In the genomic region with DNA sequence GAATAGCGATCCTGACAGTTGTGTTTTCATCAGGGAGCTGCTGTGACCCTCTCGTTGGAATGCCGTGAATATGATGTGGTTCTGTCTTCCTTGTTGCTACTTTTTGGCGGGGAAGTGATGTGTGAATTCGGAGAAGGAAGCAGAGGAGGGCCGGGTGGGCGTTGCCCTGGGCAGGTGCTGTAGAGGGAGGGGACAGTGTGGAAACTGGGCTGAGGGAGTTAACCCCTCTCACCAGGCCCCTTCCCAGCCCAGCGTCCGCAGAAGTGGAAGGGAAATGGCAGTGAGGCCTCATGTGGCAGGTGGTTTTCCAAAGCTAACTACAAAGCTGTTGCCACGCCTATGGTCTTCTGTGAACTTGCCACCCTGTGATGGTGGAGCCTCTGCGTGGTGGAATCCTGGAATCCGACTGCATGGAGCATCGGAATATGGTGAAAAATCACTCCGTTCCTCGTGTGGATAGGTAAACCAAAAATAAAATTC, we compare ENCODE assay signal across 14 cellular contexts.
DNase-seq lines count a peak whose midpoint lies in the region; ATAC-seq, FAIRE-seq and TF ChIP-seq lines count a peak whose summit lies in the region.
"Had no signal": no experiment of that assay in that cellular context is flagged by ENCODE, and none has a peak within 500 bp of the region (broad histone marks: within the 10 kb centered on the region; RNA-seq: fewer than 3 reads in every experiment).

No MANE protein-coding gene starts in this region.

- H3K27me3 Mint-ChIP-seq in GM23338 (ENCODE audit: insufficient read depth, low read depth, poor library complexity): peaks cover 8% of the 10 kb centered on the region
- peaks cover 6% of the 10 kb centered on the region for H3K27me3 Mint-ChIP-seq in activated CD4-positive, alpha-beta memory T cell treated with anti-CD3 and anti-CD28 coated beads for 36 hours

- H3K4me3 Mint-ChIP-seq in GM23338: no peak overlapping the region
- H3K4me3 Mint-ChIP-seq in activated CD4-positive, alpha-beta memory T cell treated with anti-CD3 and anti-CD28 coated beads for 36 hours: no peak overlapping the region
- H3K4me3 Mint-ChIP-seq: CD8-positive, alpha-beta memory T cell; H9 had no signal

- H3K4me1 ChIP-seq in cardiac muscle cell (ENCODE audit: low read depth): peaks cover 22% of the 10 kb centered on the region
- peaks cover 0 to 19% of the 10 kb centered on the region in 2 donors for H3K4me1 ChIP-seq in right atrium auricular region
- H3K4me1 ChIP-seq in GM23338 (ENCODE audit: insufficient read depth): peaks cover 29% of the 10 kb centered on the region
- H3K4me1 ChIP-seq in H1 (replicated peaks in 1 of 4; ENCODE audit: control insufficient read depth in 3 of 4, insufficient read depth in 4 of 4, low read length in 3 of 4): peaks cover 8 to 21% (median 18%) of the 10 kb centered on the region in 4 experiments
- peaks cover 15% of the 10 kb centered on the region for H3K4me1 ChIP-seq in mesendoderm (ENCODE audit: control insufficient read depth, low read depth, low read length)
- H3K4me1 ChIP-seq in tibial nerve: no peaks in the 10 kb centered on the region

- TF ChIP-seq CTCF in cardiac muscle cell (IDR thresholded peaks at IDR 0.05; ENCODE audit: low read depth, low read length): no peak
- TF ChIP-seq CTCF in right atrium auricular region (IDR thresholded peaks at IDR 0.05): no peak
- TF ChIP-seq CTCF in GM23338 (conservative IDR thresholded peaks at IDR 0.05; ENCODE audit: low read depth in 2 of 2): no peak
- TF ChIP-seq CTCF in H1 (IDR thresholded peaks at IDR 0.05; ENCODE audit: control extremely low read depth in 1 of 3, insufficient read depth in 1 of 3, low read depth in 1 of 3, low read length in 3 of 3): no peak
- no peak for TF ChIP-seq CTCF in tibial nerve (IDR thresholded peaks at IDR 0.05)

- ATAC-seq in GM23338: no peak

- POLR2A ChIA-PET in H1 (lab: Charles Lee; ENCODE audit: partially characterized antibody): interaction anchor here (0.8 to 1.6 kb wide), 8 partner anchors 11 to 49 kb away, joined by 3 to 5 read pairs (median 3); no protein-coding TSS in a partner anchor
- POLR2A ChIA-PET in activated CD4-positive, alpha-beta memory T cell treated with anti-CD3 and anti-CD28 coated beads for 36 hours (lab: Charles Lee): no interaction called here

- H4K5ac ChIP-seq in H1 (ENCODE audit: insufficient read length, low read depth, low read length) (peak overlapping the region; percentile 0), mesendoderm (ENCODE audit: low read length) (no peak overlapping the region)

- H3K9me3 ChIP-seq in cardiac muscle cell (ENCODE audit: low read depth): no peaks in the 10 kb centered on the region
- H3K9me3 ChIP-seq in right atrium auricular region: no peaks in the 10 kb centered on the region
- no peaks in the 10 kb centered on the region for H3K9me3 ChIP-seq in H1 (ENCODE audit: insufficient read depth in 2 of 2, low read depth in 1 of 2, low read length in 1 of 2)
- no peaks in the 10 kb centered on the region for H3K9me3 ChIP-seq in tibial nerve

- CTCF ChIA-PET in H1 (lab: Charles Lee; ENCODE audit: partially characterized antibody): interaction anchor here (0.6 to 0.9 kb wide), 2 partner anchors 65 to 131 kb away, joined by 3 read pairs; no protein-coding TSS in a partner anchor
- CTCF ChIA-PET in activated CD4-positive, alpha-beta memory T cell treated with anti-CD3 and anti-CD28 coated beads for 36 hours (lab: Charles Lee): no interaction called here

- H3K56ac ChIP-seq in H1 (replicated peaks; ENCODE audit: insufficient read length, low read depth, low read length) (no peak overlapping the region), mesendoderm (ENCODE audit: low read length) (peak overlapping the region; percentile 86)

- H3K9me2 ChIP-seq in GM23338 (ENCODE audit: insufficient read depth): peaks cover 4% of the 10 kb centered on the region; the same call in 1 of the 2 replicates

- TF ChIP-seq EP300 in H1 (IDR thresholded peaks at IDR 0.05; ENCODE audit: borderline replicate concordance in 1 of 2, low read depth in 2 of 2, low read length in 2 of 2) (no peak), tibial nerve (IDR thresholded peaks at IDR 0.05) (no peak)

- H4K20me1 ChIP-seq in GM23338 (replicated peaks; ENCODE audit: insufficient read depth): no peaks in the 10 kb centered on the region
- no peaks in the 10 kb centered on the region for H4K20me1 ChIP-seq in H1 (replicated peaks in 1 of 2; ENCODE audit: control insufficient read depth in 1 of 2, insufficient read depth in 2 of 2, low read length in 2 of 2)
- H4K20me1 ChIP-seq: BLaER1 had no signal

- H4K91ac ChIP-seq in H1 (replicated peaks; ENCODE audit: insufficient read length, low read length): peak overlapping the region; percentile 96

- H2AFZ ChIP-seq in GM23338: peak overlapping the region; percentile 47; the same call in 1 of the 2 replicates
- peak overlapping the region; percentile 41; the same call in 1 of the 2 replicates for H2AFZ ChIP-seq in H1 (ENCODE audit: low read length)

- 80% methylated on average over 15 of the region's 15 CpGs; no CpG with 5 or more reads in 1 of the 2 experiments for WGBS in H1 (ENCODE audit: extremely low coverage in 1 of 2, insufficient coverage in 1 of 2, insufficient read length in 1 of 2, insufficient replicate concordance in 2 of 2, low coverage in 1 of 2, low lambda C conversion rate in 2 of 2, missing lambda C conversion rate in 1 of 2), 2 experiments
- WGBS in mesendoderm (ENCODE audit: extremely low coverage, insufficient coverage, low lambda C conversion rate): no CpG with 5 or more reads among the region's 15 CpGs
- WGBS in tibial nerve, 2 donors: 80 to 84% methylated on average over 15 of the region's 15 CpGs

- no peaks in the 10 kb centered on the region for H3K27me3 ChIP-seq in cardiac muscle cell
- no peaks in the 10 kb centered on the region for H3K27me3 ChIP-seq in right atrium auricular region
- H3K27me3 ChIP-seq in GM23338 (ENCODE audit: insufficient read depth): no peaks in the 10 kb centered on the region
- H3K27me3 ChIP-seq in H1 (replicated peaks in 1 of 4; ENCODE audit: control insufficient read depth in 3 of 4, extremely low read depth in 1 of 4, insufficient read depth in 3 of 4, low read length in 3 of 4): no peaks in the 10 kb centered on the region
- H3K27me3 ChIP-seq in mesendoderm (ENCODE audit: insufficient read depth, low read length, poor library complexity): no peaks in the 10 kb centered on the region
- H3K27me3 ChIP-seq in tibial nerve: no peaks in the 10 kb centered on the region
- H3K27me3 ChIP-seq: BLaER1 had no signal

- peak overlapping the region; percentile 51 for H2BK20ac ChIP-seq in H1 (ENCODE audit: low read length)

- peaks cover 13% of the 10 kb centered on the region; the same call in 1 of the 2 replicates for H3F3A ChIP-seq in GM23338 (replicated peaks; ENCODE audit: low read depth)

- peaks cover 27% of the 10 kb centered on the region for H3K9me3 Mint-ChIP-seq in GM23338
- no peaks in the 10 kb centered on the region for H3K9me3 Mint-ChIP-seq in activated CD4-positive, alpha-beta memory T cell treated with anti-CD3 and anti-CD28 coated beads for 36 hours
- H3K9me3 Mint-ChIP-seq: CD8-positive, alpha-beta memory T cell had no signal

- H3K4me3 ChIP-seq in cardiac muscle cell: no peak overlapping the region
- peak overlapping the region in 1 of 2 donors; percentile 12 for H3K4me3 ChIP-seq in right atrium auricular region
- H3K4me3 ChIP-seq in GM23338: no peak overlapping the region
- H3K4me3 ChIP-seq in H1 (ENCODE audit: extremely low read depth in 1 of 4, insufficient read depth in 2 of 4, low read depth in 3 of 4, low read length in 4 of 4): no peak overlapping the region
- H3K4me3 ChIP-seq in mesendoderm (ENCODE audit: low read length): no peak overlapping the region
- H3K4me3 ChIP-seq in tibial nerve: no peak overlapping the region
- H3K4me3 ChIP-seq: BLaER1 had no signal

- H3K79me2 ChIP-seq in GM23338 (replicated peaks; ENCODE audit: insufficient read depth) (no peaks in the 10 kb centered on the region), H1 (ENCODE audit: control insufficient read depth in 1 of 2, insufficient read depth in 2 of 2, low read length in 2 of 2) (peaks cover 0 to 12% of the 10 kb centered on the region in 2 experiments; a peak in 1 of 4 replicates), mesendoderm (ENCODE audit: control insufficient read depth, insufficient read depth, low read length) (peaks cover 11% of the 10 kb centered on the region)

- H3K27ac Mint-ChIP-seq in GM23338: no peak overlapping the region
- H3K27ac Mint-ChIP-seq in activated CD4-positive, alpha-beta memory T cell treated with anti-CD3 and anti-CD28 coated beads for 36 hours: no peak overlapping the region

- no peak overlapping the region for H3K14ac ChIP-seq in H1 (ENCODE audit: insufficient read length)

- H2AK5ac ChIP-seq in H1 (ENCODE audit: low read depth, low read length): peak overlapping the region; percentile 84
- H2AK5ac ChIP-seq in mesendoderm (ENCODE audit: low read length): peak overlapping the region; percentile 85

- H3K4me1 Mint-ChIP-seq in GM23338: peaks cover 10% of the 10 kb centered on the region
- no peaks in the 10 kb centered on the region for H3K4me1 Mint-ChIP-seq in activated CD4-positive, alpha-beta memory T cell treated with anti-CD3 and anti-CD28 coated beads for 36 hours (ENCODE audit: low read depth)

- peak overlapping the region; percentile 97 for H3K4ac ChIP-seq in H1 (replicated peaks; ENCODE audit: insufficient read length, low read depth, low read length)
- peak overlapping the region; percentile 93 for H3K4ac ChIP-seq in mesendoderm (ENCODE audit: low read depth, low read length)

- H3K79me1 ChIP-seq in H1 (ENCODE audit: low read depth, low read length): no peaks in the 10 kb centered on the region
- H3K79me1 ChIP-seq in mesendoderm (ENCODE audit: low read length): no peaks in the 10 kb centered on the region

- H2BK12ac ChIP-seq in H1 (ENCODE audit: low read depth, low read length): peak overlapping the region; percentile 98

- TF ChIP-seq RAD21 in H1 (IDR thresholded peaks at IDR 0.05 in 1 of 2, conservative IDR thresholded peaks at IDR 0.05 in 1 of 2; ENCODE audit: low read depth in 2 of 2, low read length in 2 of 2): no peak

- FAIRE-seq in H1 (lab: Jason Lieb, UNC): no peak

- no peak for TF ChIP-seq POLR2A in H1 (IDR thresholded peaks at IDR 0.05; ENCODE audit: control extremely low read depth in 1 of 2, low read depth in 2 of 2, low read length in 2 of 2)
- TF ChIP-seq POLR2A in tibial nerve (IDR thresholded peaks at IDR 0.05): no peak

- H3K36me3 ChIP-seq in cardiac muscle cell (no peaks in the 10 kb centered on the region), right atrium auricular region (no peaks in the 10 kb centered on the region), GM23338 (ENCODE audit: insufficient read depth) (no peaks in the 10 kb centered on the region), H1 (ENCODE audit: control insufficient read depth in 2 of 4, insufficient read depth in 4 of 4, low read length in 3 of 4) (no peaks in the 10 kb centered on the region), mesendoderm (ENCODE audit: control insufficient read depth, insufficient read depth, low read length) (no peaks in the 10 kb centered on the region), tibial nerve (no peaks in the 10 kb centered on the region)
- H3K36me3 ChIP-seq: BLaER1 had no signal

- H3K23me2 ChIP-seq in H1 (ENCODE audit: low read depth, low read length): 0 out of 2 replicates have a peak, but pooled peaks cover 3% of the 10 kb centered on the region

- H3K4me2 ChIP-seq in GM23338 (0 out of 2 replicates have a peak overlapping the region, but pooled peaks have one; percentile 15), H1 (ENCODE audit: insufficient read depth in 1 of 2, low read depth in 2 of 2, low read length in 2 of 2) (peak overlapping the region in 1 of 2 experiments; percentile 78; a peak in 1 of 4 replicates), mesendoderm (ENCODE audit: low read length) (no peak overlapping the region)
- H3K4me2 ChIP-seq: BLaER1 had no signal

- peak overlapping the region; percentile 84; the same call in 1 of the 2 replicates for H2BK5ac ChIP-seq in H1 (ENCODE audit: low read depth, low read length)
- peak overlapping the region; percentile 96 for H2BK5ac ChIP-seq in mesendoderm (ENCODE audit: low read length)

- DNase-seq in cardiac muscle cell (ENCODE audit: low read depth in 1 of 2, low spot score in 1 of 2) (no peak), right atrium auricular region (ENCODE audit: low spot score) (no peak), GM23338 (ENCODE audit: low spot score) (peak; percentile 8), H1 (ENCODE audit: low read depth in 1 of 2, low spot score in 2 of 2) (no peak), mesendoderm (no peak), tibial nerve (ENCODE audit: low spot score in 2 of 2) (no peak), middle frontal gyrus (ENCODE audit: extremely low spot score, low spot score) (no peak)
- DNase-seq in activated CD4-positive, alpha-beta memory T cell treated with anti-CD3 and anti-CD28 coated beads for 36 hours: no peak
- DNase-seq: 8988T; AML-193; CD8-positive, alpha-beta memory T cell; DMS53 had no signal

- peaks cover 20% of the 10 kb centered on the region for H3K36me3 Mint-ChIP-seq in GM23338 (ENCODE audit: low read depth)
- H3K36me3 Mint-ChIP-seq in activated CD4-positive, alpha-beta memory T cell treated with anti-CD3 and anti-CD28 coated beads for 36 hours: no peaks in the 10 kb centered on the region
- H3K36me3 Mint-ChIP-seq: CD8-positive, alpha-beta memory T cell had no signal

- intact Hi-C loops in activated CD4-positive, alpha-beta memory T cell treated with anti-CD3 and anti-CD28 coated beads for 36 hours (cut with micrococcal nuclease): no loop called here

- H3K9ac ChIP-seq in H1 (replicated peaks in 1 of 4; ENCODE audit: extremely low read depth in 1 of 4, low read depth in 3 of 4, low read length in 3 of 4): no peak overlapping the region
- H3K9ac ChIP-seq in mesendoderm (ENCODE audit: low read length): peak overlapping the region; percentile 44
- H3K9ac ChIP-seq: BLaER1 had no signal

- H3K23ac ChIP-seq in H1 (ENCODE audit: insufficient read length): no peak overlapping the region
- H3K23ac ChIP-seq in mesendoderm (ENCODE audit: low read length): peak overlapping the region; percentile 32

- H2BK15ac ChIP-seq in H1 (ENCODE audit: low read length) (no peak overlapping the region), mesendoderm (replicated peaks; ENCODE audit: low read depth) (peak overlapping the region; percentile 10)

- peak overlapping the region; percentile 68 for H3K18ac ChIP-seq in H1 (ENCODE audit: extremely low read depth, low read length)
- peak overlapping the region; percentile 98 for H3K18ac ChIP-seq in mesendoderm (ENCODE audit: low read length)

- H2BK120ac ChIP-seq in H1 (replicated peaks; ENCODE audit: low read depth, low read length): peak overlapping the region; percentile 99
- H2BK120ac ChIP-seq in mesendoderm (ENCODE audit: low read depth, low read length): peak overlapping the region; percentile 0

- H3K27ac ChIP-seq in cardiac muscle cell: peak overlapping the region; percentile 11
- H3K27ac ChIP-seq in right atrium auricular region: peak overlapping the region in 1 of 2 donors; percentile 53
- H3K27ac ChIP-seq in GM23338 (ENCODE audit: low read depth): 0 out of 2 replicates have a peak overlapping the region, but pooled peaks have one; percentile 97
- H3K27ac ChIP-seq in H1 (ENCODE audit: low read depth, low read length): 0 out of 2 replicates have a peak overlapping the region, but pooled peaks have one; percentile 21
- peak overlapping the region; percentile 100 for H3K27ac ChIP-seq in mesendoderm (ENCODE audit: low read depth, low read length)
- H3K27ac ChIP-seq in tibial nerve: no peak overlapping the region
- H3K27ac ChIP-seq: BLaER1 had no signal

- H4K8ac ChIP-seq in H1 (ENCODE audit: extremely low read depth, insufficient read depth, low read length) (no peak overlapping the region), mesendoderm (ENCODE audit: low read depth, low read length) (no peak overlapping the region)

Comparison
In these comparisons a context has a peak if more than half of its experiments do, and no peak if none do; other contexts are left out.
1. H3K27ac ChIP-seq: peak in cardiac muscle cell (single experiment), GM23338 (single experiment), H1 (single experiment) and mesendoderm (single experiment); none in tibial nerve (0 of 4).